ENCODE assay signal across 1 cellular context in the genomic region with DNA sequence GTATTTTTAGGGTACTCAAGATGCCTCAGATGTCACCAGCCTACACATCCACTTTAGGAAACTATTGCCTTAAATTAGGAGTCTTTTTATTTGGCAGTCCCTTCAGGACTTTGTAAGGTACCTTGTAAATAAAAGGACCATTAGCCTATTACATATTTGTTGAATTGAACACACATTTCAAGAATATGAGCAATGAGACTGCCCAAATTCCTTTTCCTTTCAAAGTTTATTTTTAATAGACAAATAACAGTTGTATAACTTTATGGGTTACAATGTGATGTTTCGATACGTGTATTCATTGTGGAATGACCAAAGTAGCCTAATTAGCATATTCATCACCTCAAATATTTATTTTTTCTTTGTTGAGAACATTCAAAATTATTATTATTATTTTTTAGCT.
TF ChIP-seq lines count a peak whose summit lies in the region.

No MANE protein-coding gene starts in this region.

TF ChIP-seq in IMR-90, 13 proteins besides CTCF, POLR2A, EP300 and RAD21 (continued from another document):
- no peak for TF ChIP-seq RCOR1 (IDR thresholded peaks at IDR 0.05; ENCODE audit: insufficient replicate concordance, low read length)
- no peak for TF ChIP-seq FOS (IDR thresholded peaks at IDR 0.05; ENCODE audit: low read depth, low read length)
- TF ChIP-seq CEBPB (IDR thresholded peaks at IDR 0.05; ENCODE audit: low read depth, low read length), result no peak
- TF ChIP-seq, protein P1, sequence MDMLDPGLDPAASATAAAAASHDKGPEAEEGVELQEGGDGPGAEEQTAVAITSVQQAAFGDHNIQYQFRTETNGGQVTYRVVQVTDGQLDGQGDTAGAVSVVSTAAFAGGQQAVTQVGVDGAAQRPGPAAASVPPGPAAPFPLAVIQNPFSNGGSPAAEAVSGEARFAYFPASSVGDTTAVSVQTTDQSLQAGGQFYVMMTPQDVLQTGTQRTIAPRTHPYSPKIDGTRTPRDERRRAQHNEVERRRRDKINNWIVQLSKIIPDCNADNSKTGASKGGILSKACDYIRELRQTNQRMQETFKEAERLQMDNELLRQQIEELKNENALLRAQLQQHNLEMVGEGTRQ (IDR thresholded peaks at IDR 0.05; ENCODE audit: low read depth, low read length), result no peak
- TF ChIP-seq BHLHE40 (IDR thresholded peaks at IDR 0.05; ENCODE audit: low read depth, low read length), result no peak
- TF ChIP-seq SMC3 (IDR thresholded peaks at IDR 0.05; ENCODE audit: low read depth, low read length), result no peak
- TF ChIP-seq RFX5 (IDR thresholded peaks at IDR 0.05; ENCODE audit: low read depth, low read length), result no peak
